Comparison of ENCODE assay signal across 27 cellular contexts in genomic region chr2:6067089-6067488, GRCh38.
A peak's percentile ranks its signal among the peaks of the same experiment; 100 is the strongest.
DNase-seq lines count a peak whose midpoint lies in the region; FAIRE-seq and TF ChIP-seq lines count a peak whose summit lies in the region.
"Had no signal": no experiment of that assay in that cellular context is flagged by ENCODE, and none has a peak within 500 bp of the region (broad histone marks: within the 10 kb centered on the region; RNA-seq: fewer than 3 reads in every experiment).

No MANE protein-coding gene starts in this region.

- no peaks in the 10 kb centered on the region for H3K4me1 Mint-ChIP-seq in activated CD4-positive, alpha-beta T cell treated with anti-CD3 and anti-CD28 coated beads, Interleukin-2, amount 10 ng/mL, durations not matched to agents 7 days and 5 days

- no peaks in the 10 kb centered on the region for H3K27me3 ChIP-seq in OCI-LY1 (ENCODE audit: insufficient read depth, low read length)
- H3K27me3 ChIP-seq: BE2C, BLaER1 had no signal

- DNase-seq in GM12891 (ENCODE audit: insufficient read length, low spot score), result no peak
- DNase-seq in DMS 273 treated with DMSO at 0.1 percent for 48 hours (lab: John Stamatoyannopoulos, UW), result no peak
- no peak for DNase-seq in G401 (ENCODE audit: low spot score)
- DNase-seq in activated CD4-positive, alpha-beta T cell treated with anti-CD3 and anti-CD28 coated beads, Interleukin-2, amount 10 ng/mL, durations not matched to agents 7 days and 5 days, result no peak
- no peak for DNase-seq in NCI-H2171 (lab: John Stamatoyannopoulos, UW)
- DNase-seq: 8988T; ACHN; BE2C; C1 segment of cervical spinal cord; Caco-2; Calu3; CD4-positive, alpha-beta T cell; CD8-positive, alpha-beta T cell; DMS153; DMS79; DND-41; EL; GF-D8 had no signal

- no peaks in the 10 kb centered on the region for H3K9me2 ChIP-seq in OCI-LY1 (ENCODE audit: low read depth, low read length)

- POLR2A ChIA-PET in activated CD4-positive, alpha-beta T cell treated with anti-CD3 and anti-CD28 coated beads, Interleukin-2, amount 10 ng/mL, durations not matched to agents 7 days and 5 days (lab: Charles Lee), result no interaction called here

- in situ Hi-C loops in G401 (cut with HindIII; ENCODE audit: low sequenced_read_pairs), result no loop called here

- no peaks in the 10 kb centered on the region for H3K36me3 Mint-ChIP-seq in activated CD4-positive, alpha-beta T cell treated with anti-CD3 and anti-CD28 coated beads, Interleukin-2, amount 10 ng/mL, durations not matched to agents 7 days and 5 days (ENCODE audit: low read depth)
- H3K36me3 Mint-ChIP-seq: CD8-positive, alpha-beta T cell had no signal

- H3K27ac Mint-ChIP-seq in activated CD4-positive, alpha-beta T cell treated with anti-CD3 and anti-CD28 coated beads, Interleukin-2, amount 10 ng/mL, durations not matched to agents 7 days and 5 days, result no peak overlapping the region
- H3K27ac Mint-ChIP-seq: CD4-positive, alpha-beta T cell; CD8-positive, alpha-beta T cell had no signal

- H3K27ac ChIP-seq in C4-2B, result peak overlapping the region; percentile 57
- H3K27ac ChIP-seq in OCI-LY1 (ENCODE audit: low read depth, low read length, poor library complexity, severe bottlenecking), result peak overlapping the region; percentile 95
- peak overlapping the region; percentile 93 for H3K27ac ChIP-seq in VCaP
- H3K27ac ChIP-seq: BLaER1 had no signal

- TF ChIP-seq CTCF in C4-2B (conservative IDR thresholded peaks at IDR 0.05) (no peak), OCI-LY1 (IDR thresholded peaks at IDR 0.05; ENCODE audit: low read length) (no peak), VCaP (conservative IDR thresholded peaks at IDR 0.05) (no peak)

- no peaks in the 10 kb centered on the region for H3K27me3 Mint-ChIP-seq in activated CD4-positive, alpha-beta T cell treated with anti-CD3 and anti-CD28 coated beads, Interleukin-2, amount 10 ng/mL, durations not matched to agents 7 days and 5 days
- H3K27me3 Mint-ChIP-seq: CD4-positive, alpha-beta T cell had no signal

- no peaks in the 10 kb centered on the region for H3K36me3 ChIP-seq in OCI-LY1 (ENCODE audit: insufficient read depth, low read length)
- H3K36me3 ChIP-seq: BE2C, BLaER1 had no signal

- FAIRE-seq in GM12891 (lab: Jason Lieb, UNC), result peak; percentile 26
- FAIRE-seq: A204.1, D721Med, G401.6, GM12892, GM18507 had no signal

- H4K20me1 ChIP-seq in OCI-LY1 (ENCODE audit: insufficient read depth, low read length), result no peaks in the 10 kb centered on the region
- H4K20me1 ChIP-seq: BLaER1 had no signal

- H3K9ac ChIP-seq in OCI-LY1 (ENCODE audit: low read length), result no peak overlapping the region
- H3K9ac ChIP-seq: BLaER1 had no signal

- H3K4me3 ChIP-seq in OCI-LY1 (ENCODE audit: low read depth, low read length, poor library complexity, severe bottlenecking), result no peak overlapping the region
- H3K4me3 ChIP-seq: BLaER1 had no signal

- H3K9me3 Mint-ChIP-seq in activated CD4-positive, alpha-beta T cell treated with anti-CD3 and anti-CD28 coated beads, Interleukin-2, amount 10 ng/mL, durations not matched to agents 7 days and 5 days, result no peaks in the 10 kb centered on the region
- H3K9me3 Mint-ChIP-seq: CD4-positive, alpha-beta T cell; CD8-positive, alpha-beta T cell had no signal

- no peaks in the 10 kb centered on the region for H3K9me3 ChIP-seq in OCI-LY1 (ENCODE audit: low read length)
- H3K9me3 ChIP-seq: BE2C, BLaER1, Caco-2 had no signal

- H3K4me3 Mint-ChIP-seq in activated CD4-positive, alpha-beta T cell treated with anti-CD3 and anti-CD28 coated beads, Interleukin-2, amount 10 ng/mL, durations not matched to agents 7 days and 5 days, result no peak overlapping the region
- H3K4me3 Mint-ChIP-seq: CD4-positive, alpha-beta T cell; CD8-positive, alpha-beta T cell had no signal

- H3K79me2 ChIP-seq in OCI-LY1 (ENCODE audit: insufficient read depth, low read length), result no peaks in the 10 kb centered on the region

- H2AFZ ChIP-seq in OCI-LY1 (ENCODE audit: low read length), result no peak overlapping the region

- no peak for TF ChIP-seq POLR2A in GM12891 (IDR thresholded peaks at IDR 0.05; ENCODE audit: low read depth, low read length)

- H3K4me2 ChIP-seq in OCI-LY1 (ENCODE audit: low read length), result no peak overlapping the region
- H3K4me2 ChIP-seq: BLaER1 had no signal

- H3K4me1 ChIP-seq in OCI-LY1 (ENCODE audit: insufficient read depth, low read length, severe bottlenecking), result peaks cover 89% of the 10 kb centered on the region
- H3K4me1 ChIP-seq: BE2C, BLaER1, Caco-2 had no signal

- CTCF ChIA-PET in activated CD4-positive, alpha-beta T cell treated with anti-CD3 and anti-CD28 coated beads, Interleukin-2, amount 10 ng/mL, durations not matched to agents 7 days and 5 days (lab: Charles Lee), result no interaction called here

- H3F3A ChIP-seq in OCI-LY1 (ENCODE audit: insufficient read depth, low read length), result no peaks in the 10 kb centered on the region

TF ChIP-seq in GM12891, 5 proteins besides CTCF, POLR2A, EP300 and RAD21:
- TF ChIP-seq POLR2AphosphoS5 (IDR thresholded peaks at IDR 0.05; ENCODE audit: low read depth, low read length) (no peak), TAF1 (IDR thresholded peaks at IDR 0.05; ENCODE audit: low read depth, low read length) (no peak), PAX5 (IDR thresholded peaks at IDR 0.05; ENCODE audit: insufficient read depth, low read length, severe bottlenecking) (no peak), POU2F2 (IDR thresholded peaks at IDR 0.05; ENCODE audit: low read depth, low read length) (no peak), SPI1 (IDR thresholded peaks at IDR 0.05; ENCODE audit: low read depth, low read length) (no peak)
